In the genomic region with DNA sequence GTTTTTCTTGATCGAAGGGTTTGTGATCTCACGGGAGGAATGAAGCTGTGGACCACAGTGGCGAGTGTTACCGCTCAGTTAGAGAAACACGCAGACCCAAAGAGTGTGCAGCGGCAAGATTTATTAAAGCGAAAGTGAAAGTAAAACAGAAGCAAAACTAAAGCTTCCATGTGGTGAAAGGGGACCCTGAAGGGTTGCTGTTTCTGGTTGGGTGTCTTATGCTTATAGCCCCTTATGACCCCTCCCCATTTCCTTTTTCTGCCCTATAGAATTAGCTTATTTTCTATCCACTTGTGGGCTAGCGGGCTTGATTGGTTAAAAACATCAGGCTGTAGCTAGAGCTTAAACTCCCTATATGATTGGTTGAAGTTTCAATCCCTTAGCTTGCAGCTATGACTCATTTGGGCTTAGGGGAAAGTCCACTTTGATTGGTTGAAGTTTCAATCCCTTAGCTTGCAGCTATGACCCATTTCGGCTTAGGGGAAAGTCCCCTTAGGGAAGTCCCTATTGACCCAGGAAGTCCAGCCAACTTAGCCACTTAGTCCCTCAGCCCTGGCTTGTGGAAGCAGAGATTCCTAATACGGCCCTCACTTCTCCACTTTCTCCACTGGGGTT, we compare ENCODE assay signal across 20 cellular contexts.
DNase-seq lines count a peak whose midpoint lies in the region; ATAC-seq and TF ChIP-seq lines count a peak whose summit lies in the region.
"Had no signal": no experiment of that assay in that cellular context is flagged by ENCODE, and none has a peak within 500 bp of the region (broad histone marks: within the 10 kb centered on the region; RNA-seq: fewer than 3 reads in every experiment).

No MANE protein-coding gene starts in this region.

- no peak overlapping the region for H3K27ac ChIP-seq in PC-3 (ENCODE audit: low read length)
- H3K27ac ChIP-seq: BLaER1 treated with 17β-estradiol and CSF1 and Interleukin-3, amounts not matched to agents 10 nM and 100 nM; upper lobe of right lung had no signal

- POLR2A ChIA-PET in PC-3 (lab: Charles Lee; ENCODE audit: unreplicated experiment): no interaction called here

- H3K4me1 Mint-ChIP-seq in effector memory CD8-positive, alpha-beta T cell (ENCODE audit: low read depth in 2 of 2): peaks cover 6 to 8% of the 10 kb centered on the region in 2 donors
- H3K4me1 Mint-ChIP-seq: mesothelial cell of epicardium had no signal

- peak overlapping the region; percentile 46 for H3K4me2 ChIP-seq in PC-3 (ENCODE audit: low read length)
- H3K4me2 ChIP-seq: BLaER1 treated with 17β-estradiol and CSF1 and Interleukin-3, amounts not matched to agents 10 nM and 100 nM had no signal

- CTCF ChIA-PET in PC-3 (lab: Charles Lee): no interaction called here

- no peaks in the 10 kb centered on the region for H3K27me3 Mint-ChIP-seq in effector memory CD8-positive, alpha-beta T cell
- H3K27me3 Mint-ChIP-seq: activated naive CD8-positive, alpha-beta T cell treated with anti-CD3 and anti-CD28 coated beads for 36 hours had no signal

- peak overlapping the region; percentile 15 to 28 for H3K4me3 Mint-ChIP-seq in effector memory CD8-positive, alpha-beta T cell
- H3K4me3 Mint-ChIP-seq: activated naive CD8-positive, alpha-beta T cell treated with anti-CD3 and anti-CD28 coated beads for 36 hours; mesothelial cell of epicardium; nephron progenitor cell had no signal

- no peaks in the 10 kb centered on the region for H3K36me3 ChIP-seq in PC-3 (ENCODE audit: low read depth, low read length)
- H3K36me3 ChIP-seq: BLaER1 treated with 17β-estradiol and CSF1 and Interleukin-3, amounts not matched to agents 10 nM and 100 nM; upper lobe of right lung had no signal

- H3K4me1 ChIP-seq in PC-3 (ENCODE audit: insufficient read depth, low read length): no peaks in the 10 kb centered on the region
- H3K4me1 ChIP-seq: upper lobe of right lung had no signal

- intact Hi-C loops in PC-3 (cut with micrococcal nuclease): no loop called here

- DNase-seq in DMS53 treated with DMSO at 0.1 percent for 48 hours (lab: John Stamatoyannopoulos, UW; ENCODE audit: unreplicated experiment) (peak; percentile 78), HT1080 (ENCODE audit: low read depth) (peak; percentile 77), PC-3 (peak; percentile 6), NCI-H748 (lab: John Stamatoyannopoulos, UW; ENCODE audit: unreplicated experiment) (no peak), NCI-H187 (lab: John Stamatoyannopoulos, UW) (no peak)
- DNase-seq in effector memory CD8-positive, alpha-beta T cell: no peak
- no peak for DNase-seq in stimulated activated CD4-positive, alpha-beta T cell treated with anti-CD3 and anti-CD28 coated beads, Interleukin-4, amount 100 ng/mL, for 4 hours
- DNase-seq: activated CD4-positive, CD25-positive, alpha-beta regulatory T cell treated with anti-CD3 and anti-CD28 coated beads, Interleukin-2, amount 50 U/mL, for 72 hours; activated naive CD8-positive, alpha-beta T cell treated with anti-CD3 and anti-CD28 coated beads for 36 hours; effector memory CD4-positive, alpha-beta T cell; NCI-H2029; NCI-H510A; nephron progenitor cell; posterior cingulate gyrus; stimulated activated CD4-positive, alpha-beta T cell treated with anti-CD3 and anti-CD28 coated beads, Interleukin-4, amount 100 ng/mL, for 1 hour; upper lobe of right lung had no signal

- peak overlapping the region; percentile 47; the same call in 1 of the 2 replicates for H3K4me3 ChIP-seq in PC-3 (ENCODE audit: low read length)
- H3K4me3 ChIP-seq: BLaER1 treated with 17β-estradiol and CSF1 and Interleukin-3, amounts not matched to agents 10 nM and 100 nM; upper lobe of right lung had no signal

- ATAC-seq in PC-3 (no peak), GM21717 (IDR thresholded peaks at IDR 0.05; ENCODE audit: unreplicated experiment) (no peak)
- ATAC-seq in effector memory CD8-positive, alpha-beta T cell (replicated peaks): no peak
- ATAC-seq: left lobe of liver, upper lobe of right lung had no signal

- H3K9me3 Mint-ChIP-seq in effector memory CD8-positive, alpha-beta T cell: peaks cover 3 to 6% of the 10 kb centered on the region in 2 donors
- H3K9me3 Mint-ChIP-seq: nephron progenitor cell had no signal

- H3K36me3 Mint-ChIP-seq in effector memory CD8-positive, alpha-beta T cell (ENCODE audit: insufficient read depth): no peaks in the 10 kb centered on the region
- H3K36me3 Mint-ChIP-seq: activated naive CD8-positive, alpha-beta T cell treated with anti-CD3 and anti-CD28 coated beads for 36 hours; mesothelial cell of epicardium had no signal

- no peak overlapping the region for H3K9ac ChIP-seq in PC-3 (ENCODE audit: low read length)
- H3K9ac ChIP-seq: BLaER1 treated with 17β-estradiol and CSF1 and Interleukin-3, amounts not matched to agents 10 nM and 100 nM had no signal

- H3K27ac Mint-ChIP-seq in effector memory CD8-positive, alpha-beta T cell: no peak overlapping the region
- H3K27ac Mint-ChIP-seq: activated naive CD8-positive, alpha-beta T cell treated with anti-CD3 and anti-CD28 coated beads for 36 hours; mesothelial cell of epicardium; nephron progenitor cell had no signal

- H4K20me1 ChIP-seq in PC-3 (ENCODE audit: low read length): no peaks in the 10 kb centered on the region
- H4K20me1 ChIP-seq: BLaER1 treated with 17β-estradiol and CSF1 and Interleukin-3, amounts not matched to agents 10 nM and 100 nM had no signal

- BruUV-seq in PC-3 (replicated peaks; lab: Mats Ljungman, UMichigan): no TSS peak

- H3K79me2 ChIP-seq in PC-3 (ENCODE audit: low read length): no peaks in the 10 kb centered on the region

- 0 out of 2 replicates have a peak overlapping the region, but pooled peaks have one; percentile 18 for H2AFZ ChIP-seq in PC-3 (ENCODE audit: low read length)

- no peak for TF ChIP-seq CTCF in PC-3 (conservative IDR thresholded peaks at IDR 0.05; ENCODE audit: low read depth, low read length)

- no peaks in the 10 kb centered on the region for H3K27me3 ChIP-seq in PC-3 (ENCODE audit: low read length)
- H3K27me3 ChIP-seq: BLaER1 treated with 17β-estradiol and CSF1 and Interleukin-3, amounts not matched to agents 10 nM and 100 nM; upper lobe of right lung had no signal

- H3K9me2 ChIP-seq in PC-3 (replicated peaks; ENCODE audit: low read length): no peaks in the 10 kb centered on the region

- no peaks in the 10 kb centered on the region for H3F3A ChIP-seq in PC-3 (ENCODE audit: low read length, unreplicated experiment)

- no peaks in the 10 kb centered on the region for H3K9me3 ChIP-seq in PC-3 (ENCODE audit: low read length)
- H3K9me3 ChIP-seq: upper lobe of right lung had no signal

Comparison
In these comparisons a context has a peak if more than half of its experiments do, and no peak if none do; other contexts are left out.
1. DNase-seq: peak in DMS53 treated with DMSO at 0.1 percent for 48 hours (single experiment), HT1080 (single experiment) and PC-3 (single experiment); none in effector memory CD8-positive, alpha-beta T cell (0 of 3), NCI-H748 (single experiment), stimulated activated CD4-positive, alpha-beta T cell treated with anti-CD3 and anti-CD28 coated beads, Interleukin-4, amount 100 ng/mL, for 4 hours (0 of 2) and NCI-H187 (0 of 2).